ENCODE assay signal across 29 cellular contexts in the genomic region with DNA sequence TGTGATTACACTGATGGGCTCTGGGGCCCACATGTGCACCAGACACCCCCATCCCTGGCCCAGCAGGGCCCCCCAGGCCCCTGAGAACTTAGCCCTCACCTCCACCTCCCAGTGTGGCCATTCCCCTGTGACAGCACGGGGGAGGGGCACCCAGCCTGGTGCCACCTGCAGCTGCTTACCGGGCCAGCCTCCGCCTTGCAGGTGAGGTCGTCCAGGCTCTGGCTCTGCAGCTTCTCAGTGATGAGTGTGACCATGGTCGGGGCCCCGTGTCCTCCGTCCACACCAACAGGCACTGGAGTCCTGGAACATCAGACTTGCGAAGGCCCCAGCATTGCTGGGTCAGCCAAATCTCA. TPM values are rescaled to one million over a fixed set of nuclear protein-coding genes. Genes with fewer than 3 reads are reported as not detected.
"Had no signal": no experiment of that assay in that cellular context is flagged by ENCODE, and none has a peak within 500 bp of the region (broad histone marks: within the 10 kb centered on the region; RNA-seq: fewer than 3 reads in every experiment).

No MANE protein-coding gene starts in this region.

- ATAC-seq: activated CD8-positive, alpha-beta memory T cell treated with anti-CD3 and anti-CD28 coated beads, Interleukin-2, amount 10 ng/mL, durations not matched to agents 7 days and 5 days; activated naive CD4-positive, alpha-beta T cell treated with anti-CD3 and anti-CD28 coated beads, Interleukin-2, amount 50 U/mL, for 72 hours; activated naive CD8-positive, alpha-beta T cell treated with anti-CD3 and anti-CD28 coated beads, Interleukin-2, amount 50 U/mL, for 24 hours; body of pancreas; Panc1; T-helper 17 cell had no signal

- DNase-seq: activated B cell treated with CpG ODN at 0.5 μM for 24 hours; activated CD4-positive, alpha-beta T cell treated with anti-CD3 and anti-CD28 coated beads for 1 hour; activated CD4-positive, alpha-beta T cell treated with anti-CD3 and anti-CD28 coated beads, Interleukin-2, amount 10 ng/mL, durations not matched to agents 24 days and 14 days; activated CD4-positive, alpha-beta T cell treated with anti-CD3 and anti-CD28 coated beads, Interleukin-2, amount 50 U/mL, for 48 hours; activated CD8-positive, alpha-beta memory T cell treated with anti-CD3 and anti-CD28 coated beads, Interleukin-2, amount 10 ng/mL, durations not matched to agents 7 days and 5 days; activated effector memory CD4-positive, alpha-beta T cell treated with anti-CD3 and anti-CD28 coated beads, Interleukin-2, amount 50 U/mL, for 16 hours; activated naive CD4-positive, alpha-beta T cell treated with Interleukin-2 at 50 U/mL for 16 hours; activated naive CD8-positive, alpha-beta T cell treated with anti-CD3 and anti-CD28 coated beads, Interleukin-2, amount 50 U/mL, for 24 hours; activated T-cell treated with anti-CD3 and anti-CD28 coated beads, Interleukin-2, amount 50 U/mL, for 24 hours; amniotic stem cell; body of pancreas; MG63; MV-4-11; NCI-H1092 treated with DMSO at 0.1 percent for 48 hours; NCI-H1417 treated with DMSO at 0.1 percent for 48 hours; NCI-H1694; NCI-H2029; NCI-H446; NCI-H774; NK-92 treated with Interleukin-12 subunit alpha and Interleukin-12 subunit beta, amount 100 ng/mL, for 24 hours; OCI-M1; Right ventricle myocardium superior; RPMI8226; T-helper 17 cell; T-helper 9 cell had no signal

- H3K4me1 ChIP-seq: ascending aorta, body of pancreas, SJSA1 had no signal

- H3K9me3 ChIP-seq: ascending aorta, body of pancreas, MG63, SJSA1 had no signal

- H3K27me3 ChIP-seq: ascending aorta, body of pancreas, MG63, SJSA1 had no signal

- H3K27ac ChIP-seq: ascending aorta, body of pancreas, SJSA1 had no signal

- H3K4me3 ChIP-seq: ascending aorta, body of pancreas, MG63, SJSA1 had no signal

- H3K36me3 ChIP-seq: ascending aorta, MG63, SJSA1 had no signal

RNA-seq across cellular contexts. Expression of a gene that starts 15.6 kb away (rescaled TPM):
- total RNA-seq: ascending aorta had no signal
